8 cellular contexts compared by ENCODE assay signal in the genomic region with DNA sequence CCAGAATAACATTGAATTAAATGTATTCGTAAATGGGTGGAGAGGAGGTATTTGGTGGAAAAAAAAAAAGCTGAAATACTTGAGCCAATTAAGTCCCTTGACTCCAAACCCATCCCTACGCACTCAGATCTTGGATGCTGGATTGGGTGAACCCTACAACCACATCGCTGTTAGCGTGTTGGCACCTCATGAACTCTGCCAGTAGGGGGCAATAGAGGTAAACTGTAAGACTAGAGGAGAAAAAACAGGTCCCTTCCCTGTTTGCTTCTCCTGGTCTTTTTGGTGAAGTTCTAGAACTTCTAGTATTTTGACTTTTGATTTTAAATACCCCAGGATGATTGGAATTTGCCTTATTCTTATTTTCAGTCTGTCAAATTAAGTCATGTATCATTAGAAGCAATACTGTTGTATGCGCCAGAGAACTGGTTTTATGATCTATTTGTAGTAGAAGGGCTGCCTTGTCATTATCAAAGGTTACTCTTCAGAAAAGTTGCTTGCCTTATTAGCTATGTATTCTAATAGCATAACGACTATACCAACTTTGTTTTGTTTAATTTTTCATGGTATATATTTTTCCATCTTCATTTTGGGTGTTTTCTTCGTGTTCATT. TPM values are rescaled to one million over a fixed set of nuclear protein-coding genes. Genes with fewer than 3 reads are reported as not detected.
A peak's percentile ranks its signal among the peaks of the same experiment; 100 is the strongest.
DNase-seq lines count a peak whose midpoint lies in the region; ATAC-seq, FAIRE-seq and TF ChIP-seq lines count a peak whose summit lies in the region.

No MANE protein-coding gene starts in this region.

- H3K27me3 ChIP-seq in small intestine (ENCODE audit: control insufficient read depth in 2 of 2, insufficient read depth in 2 of 2, low read length in 2 of 2), result no peaks in the 10 kb centered on the region

- no peaks in the 10 kb centered on the region for H3K9me3 ChIP-seq in small intestine (ENCODE audit: control insufficient read depth, low read depth)

- POLR2A ChIA-PET in activated B cell treated with CpG ODN at 0.5 μM for 24 hours (lab: Charles Lee), result no interaction called here

- H3K36me3 ChIP-seq in small intestine (ENCODE audit: control insufficient read depth in 2 of 2, insufficient read depth in 2 of 2, low read length in 2 of 2), result no peaks in the 10 kb centered on the region

- intact Hi-C loops in activated B cell treated with CpG ODN at 0.5 μM for 24 hours (cut with micrococcal nuclease), result loop anchor here (5.0 kb wide), 3 partner anchors 176 to 1126 kb away; a partner anchor contains a TSS

- no peak for FAIRE-seq in small intestine (lab: Jason Lieb, UNC)

- H3K27ac ChIP-seq in small intestine (ENCODE audit: low read depth in 1 of 2, low read length in 1 of 2), result no peak overlapping the region

- H3K4me3 ChIP-seq in small intestine (ENCODE audit: low read depth in 1 of 2, low read length in 2 of 2), result no peak overlapping the region

- H3K27me3 Mint-ChIP-seq in activated B cell treated with CpG ODN at 0.5 μM for 24 hours (peaks cover 2% of the 10 kb centered on the region), glutamatergic neuron (ENCODE audit: unreplicated experiment) (no peaks in the 10 kb centered on the region)

- ATAC-seq in GM18870 (IDR thresholded peaks at IDR 0.05; ENCODE audit: unreplicated experiment) (peak; percentile 85), HG02973 (IDR thresholded peaks at IDR 0.05; ENCODE audit: unreplicated experiment) (peak; percentile 94), activated B cell treated with CpG ODN at 0.5 μM for 24 hours (ENCODE audit: low read depth) (peak; percentile 37)

- DNase-seq in D341Med (ENCODE audit: low spot score), result peak; percentile 75
- peak; percentile 6 for DNase-seq in NCI-H146 treated with DMSO at 0.1 percent for 48 hours (lab: John Stamatoyannopoulos, UW; ENCODE audit: unreplicated experiment)
- DNase-seq in activated B cell treated with CpG ODN at 0.5 μM for 24 hours, result no peak
- peak; percentile 68 for DNase-seq in glutamatergic neuron
- peak; percentile 7 for DNase-seq in small intestine
- no peak for DNase-seq in cortex of kidney (lab: John Stamatoyannopoulos, UW)

- WGBS in small intestine, 3 donors, result 32 to 39% (median 33%) methylated on average over 7 of the region's 7 CpGs

- no peaks in the 10 kb centered on the region for H3K9me3 Mint-ChIP-seq in activated B cell treated with CpG ODN at 0.5 μM for 24 hours
- no peaks in the 10 kb centered on the region for H3K9me3 Mint-ChIP-seq in glutamatergic neuron (ENCODE audit: unreplicated experiment)

- no peak overlapping the region for H3K4me3 Mint-ChIP-seq in activated B cell treated with CpG ODN at 0.5 μM for 24 hours
- H3K4me3 Mint-ChIP-seq in glutamatergic neuron (ENCODE audit: unreplicated experiment), result no peak overlapping the region

- H3K4me1 ChIP-seq in small intestine (ENCODE audit: control insufficient read depth in 2 of 2, insufficient read depth in 1 of 2, low read depth in 1 of 2, low read length in 1 of 2), result no peaks in the 10 kb centered on the region

- H3K36me3 Mint-ChIP-seq in activated B cell treated with CpG ODN at 0.5 μM for 24 hours (ENCODE audit: low read depth), result no peaks in the 10 kb centered on the region
- H3K36me3 Mint-ChIP-seq in glutamatergic neuron (ENCODE audit: unreplicated experiment), result no peaks in the 10 kb centered on the region

- peaks cover 1% of the 10 kb centered on the region for H3K4me1 Mint-ChIP-seq in activated B cell treated with CpG ODN at 0.5 μM for 24 hours
- H3K4me1 Mint-ChIP-seq in glutamatergic neuron (ENCODE audit: low read depth, unreplicated experiment), result no peaks in the 10 kb centered on the region

- CTCF ChIA-PET in activated B cell treated with CpG ODN at 0.5 μM for 24 hours (lab: Charles Lee), result interaction anchor here (3.2 kb wide), 1 partner anchor 12 kb away, joined by 9 read pairs; no protein-coding TSS in a partner anchor

- TF ChIP-seq CTCF in activated B cell treated with CpG ODN at 0.5 μM for 24 hours (IDR thresholded peaks at IDR 0.05), result no peak
- peak; percentile 87 for TF ChIP-seq CTCF in glutamatergic neuron (IDR thresholded peaks at IDR 0.05; ENCODE audit: partially characterized antibody, unreplicated experiment)

- H3K27ac Mint-ChIP-seq in activated B cell treated with CpG ODN at 0.5 μM for 24 hours (no peak overlapping the region), glutamatergic neuron (ENCODE audit: unreplicated experiment) (no peak overlapping the region)

RNA-seq across cellular contexts. Expression of a gene that starts 1.9 kb away (rescaled TPM):
- not detected in 2 replicates for total RNA-seq in activated B cell treated with CpG ODN at 0.5 μM for 24 hours
- total RNA-seq in glutamatergic neuron (ENCODE audit: unreplicated experiment), result not detected
- not detected for polyA plus RNA-seq in small intestine

RNA-seq across cellular contexts. Expression of a gene that starts 35.1 kb away (rescaled TPM):
- not detected in 2 replicates for total RNA-seq in activated B cell treated with CpG ODN at 0.5 μM for 24 hours
- not detected for total RNA-seq in glutamatergic neuron (ENCODE audit: unreplicated experiment)
- not detected for polyA plus RNA-seq in small intestine

RNA-seq across cellular contexts. Expression of a gene that starts 57.0 kb away (rescaled TPM):
- total RNA-seq in activated B cell treated with CpG ODN at 0.5 μM for 24 hours (not detected in 2 replicates), glutamatergic neuron (ENCODE audit: unreplicated experiment) (not detected)
- polyA plus RNA-seq in small intestine, result not detected

Comparison
In these comparisons a context has a peak if more than half of its experiments do, and no peak if none do; other contexts are left out.
1. DNase-seq: peak in D341Med (single experiment), NCI-H146 treated with DMSO at 0.1 percent for 48 hours (single experiment), glutamatergic neuron (single experiment) and small intestine (single experiment); none in activated B cell treated with CpG ODN at 0.5 μM for 24 hours (single experiment) and cortex of kidney (single experiment).
2. ATAC-seq: peak in every context shown above with its lines; median percentile 94 in HG02973; 85 in GM18870; 37 in activated B cell treated with CpG ODN at 0.5 μM for 24 hours.